ENCODE assay signal across 11 cellular contexts in the genomic region with DNA sequence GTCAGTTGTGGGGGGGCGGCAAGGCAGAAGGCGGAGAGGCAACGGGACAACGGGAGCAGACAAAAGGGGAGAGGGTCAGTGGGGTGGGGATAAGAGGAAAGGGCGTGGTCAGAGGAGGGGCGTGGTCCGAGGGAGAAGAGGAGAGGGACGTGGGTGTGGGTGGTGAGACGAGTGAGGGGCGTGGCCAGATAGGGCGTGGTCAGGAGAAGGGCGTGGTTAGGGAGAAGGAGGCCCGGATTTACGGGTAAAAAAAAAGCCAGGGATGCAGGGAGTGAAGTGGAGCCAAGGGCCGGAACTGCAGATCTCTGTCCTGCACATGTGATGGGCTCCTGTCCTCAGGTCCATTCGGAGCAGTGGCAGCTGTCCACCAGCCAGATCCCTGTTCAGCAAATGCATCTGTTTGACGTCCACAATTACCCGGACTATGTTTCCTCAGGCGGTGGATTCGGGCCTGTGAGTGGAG. TPM values are rescaled to one million over a fixed set of nuclear protein-coding genes. Genes with fewer than 3 reads are reported as not detected.
A peak's percentile ranks its signal among the peaks of the same experiment; 100 is the strongest.
DNase-seq lines count a peak whose midpoint lies in the region; ATAC-seq and TF ChIP-seq lines count a peak whose summit lies in the region.
"Had no signal": no experiment of that assay in that cellular context is flagged by ENCODE, and none has a peak within 500 bp of the region (broad histone marks: within the 10 kb centered on the region; RNA-seq: fewer than 3 reads in every experiment).

No MANE protein-coding gene starts in this region.

- no peaks in the 10 kb centered on the region for H3K9me2 ChIP-seq in HCT116 (ENCODE audit: insufficient read depth)

- peak overlapping the region; percentile 83 for H3K4me2 ChIP-seq in HCT116 (ENCODE audit: low read length)

- H3K9me3 ChIP-seq in HCT116 (ENCODE audit: control insufficient read depth in 1 of 2, insufficient read depth in 1 of 2, low read depth in 1 of 2, low read length in 2 of 2) = no peaks in the 10 kb centered on the region
- H3K9me3 ChIP-seq: lower lobe of right lung had no signal

- peak; percentile 69 for TF ChIP-seq POLR2A in HCT116 (IDR thresholded peaks at IDR 0.05; ENCODE audit: borderline replicate concordance, extremely low read depth, insufficient read depth, insufficient read length)

- H3K79me2 ChIP-seq in HCT116 (ENCODE audit: insufficient read depth, low read length) = no peaks in the 10 kb centered on the region

- H3K9ac ChIP-seq in HCT116 (ENCODE audit: low read length) = peak overlapping the region; percentile 66

- intact Hi-C loops in HCT116 (cut with micrococcal nuclease) = loop anchor here (2.0 kb wide), 1 partner anchor 72 kb away; a partner anchor contains a TSS

- no peak for TF ChIP-seq RAD21 in HCT116 (IDR thresholded peaks at IDR 0.05; ENCODE audit: low read depth)

- no peaks in the 10 kb centered on the region for H4K20me1 ChIP-seq in HCT116 (ENCODE audit: insufficient read depth)

- CTCF ChIA-PET in HCT116 (lab: Charles Lee) = no interaction called here

- H3K4me3 ChIP-seq in AG10803 (ENCODE audit: low read length) (peak overlapping the region; percentile 47), HCT116 (replicated peaks in 1 of 2; ENCODE audit: low read depth in 1 of 2, low read length in 2 of 2) (peak overlapping the region; percentile 48 to 54)
- H3K4me3 ChIP-seq: lower lobe of right lung had no signal

- peak; percentile 82 for ATAC-seq in HCT116
- peak; percentile 76 for ATAC-seq in SK-N-SH treated with all-trans-retinoic acid at 6 μM for 48 hours
- ATAC-seq in HG02610 (IDR thresholded peaks at IDR 0.05; ENCODE audit: unreplicated experiment) = no peak
- ATAC-seq in GM21390 (IDR thresholded peaks at IDR 0.05; ENCODE audit: unreplicated experiment) = no peak

- H3K4me1 ChIP-seq in HCT116 (ENCODE audit: control insufficient read depth in 1 of 2, insufficient read depth in 2 of 2, low read length in 2 of 2) = peaks cover 10 to 43% of the 10 kb centered on the region in 2 experiments
- H3K4me1 ChIP-seq: lower lobe of right lung had no signal

- POLR2A ChIA-PET in HCT116 (lab: Charles Lee) = interaction anchor here (1.0 kb wide), 1 partner anchor 72 kb away, joined by 3 read pairs; no protein-coding TSS in a partner anchor

- H3K27ac ChIP-seq in HCT116 (ENCODE audit: low read depth, low read length) = peak overlapping the region; percentile 39
- H3K27ac ChIP-seq: lower lobe of right lung had no signal

- H3K36me3 ChIP-seq in HCT116 (ENCODE audit: control insufficient read depth in 1 of 2, insufficient read depth in 2 of 2, low read length in 2 of 2) = no peaks in the 10 kb centered on the region
- H3K36me3 ChIP-seq: lower lobe of right lung had no signal

- no peaks in the 10 kb centered on the region for H3K27me3 ChIP-seq in HCT116 (ENCODE audit: insufficient read depth, low read length)

- RAD21 ChIA-PET in HCT116 (lab: Charles Lee; ENCODE audit: low non-redundant PET in 1 of 2, low total read pairs in 2 of 2, uncharacterized antibody in 2 of 2, unreplicated experiment in 2 of 2) = no interaction called here

- DNase-seq in AG10803 (ENCODE audit: low read depth) = peak; percentile 79
- peak; percentile 92 for DNase-seq in HCT116 (ENCODE audit: low read depth, low spot score)
- DNase-seq in iPS DF 19.7 (ENCODE audit: low read depth, low spot score) = peak; percentile 35
- no peak for DNase-seq in NOMO-1 treated with dmso at 0.1 percent for 144 hours (lab: John Stamatoyannopoulos, UW; ENCODE audit: unreplicated experiment)
- DNase-seq in T-helper 9 cell = no peak
- DNase-seq: cerebellar nuclear complex, GF-D8, lower lobe of right lung had no signal

- BruUV-seq in HCT116 (replicated peaks; lab: Mats Ljungman, UMichigan) = no TSS peak

- no peak overlapping the region for H2AFZ ChIP-seq in HCT116 (ENCODE audit: low read depth, low read length, poor library complexity, severe bottlenecking)

- TF ChIP-seq CTCF in AG10803 (conservative IDR thresholded peaks at IDR 0.05; ENCODE audit: low read length) (no peak), HCT116 (IDR thresholded peaks at IDR 0.05 in 2 of 3, conservative IDR thresholded peaks at IDR 0.05 in 1 of 3; ENCODE audit: borderline replicate concordance in 1 of 3, insufficient read depth in 1 of 3, low read depth in 2 of 3, low read length in 2 of 3) (no peak)

TF ChIP-seq in HCT116, 20 proteins besides CTCF, POLR2A, EP300 and RAD21:
- TF ChIP-seq SIN3A (IDR thresholded peaks at IDR 0.05; ENCODE audit: low read depth) (no peak), FOSL1 (IDR thresholded peaks at IDR 0.05; ENCODE audit: low read depth) (no peak), POLR2AphosphoS5 (IDR thresholded peaks at IDR 0.05; ENCODE audit: low read depth, low read length) (peak; percentile 70), ZFX (IDR thresholded peaks at IDR 0.05) (0 out of 2 replicates have a peak, but pooled peaks have one; percentile 29), SP1 (IDR thresholded peaks at IDR 0.05; ENCODE audit: low read depth) (peak; percentile 60), EZH2 (IDR thresholded peaks at IDR 0.05) (no peak)
TF ChIP-seq in HCT116: peak in this region for 3.

TF ChIP-seq in SK-N-SH treated with all-trans-retinoic acid at 6 μM for 48 hours, 23 proteins besides CTCF, POLR2A, EP300 and RAD21:
- TF ChIP-seq TOX (CRISPR knock-in tag; IDR thresholded peaks at IDR 0.05; ENCODE audit: borderline replicate concordance) (no peak), ZNF565 (CRISPR knock-in tag; conservative IDR thresholded peaks at IDR 0.05; ENCODE audit: low read depth) (no peak), SNAI2 (CRISPR knock-in tag; IDR thresholded peaks at IDR 0.05) (no peak), TCF4 (CRISPR knock-in tag; IDR thresholded peaks at IDR 0.05; ENCODE audit: borderline replicate concordance) (peak; percentile 49; the same call in 1 of the 2 replicates)
- TF ChIP-seq, protein P1, sequence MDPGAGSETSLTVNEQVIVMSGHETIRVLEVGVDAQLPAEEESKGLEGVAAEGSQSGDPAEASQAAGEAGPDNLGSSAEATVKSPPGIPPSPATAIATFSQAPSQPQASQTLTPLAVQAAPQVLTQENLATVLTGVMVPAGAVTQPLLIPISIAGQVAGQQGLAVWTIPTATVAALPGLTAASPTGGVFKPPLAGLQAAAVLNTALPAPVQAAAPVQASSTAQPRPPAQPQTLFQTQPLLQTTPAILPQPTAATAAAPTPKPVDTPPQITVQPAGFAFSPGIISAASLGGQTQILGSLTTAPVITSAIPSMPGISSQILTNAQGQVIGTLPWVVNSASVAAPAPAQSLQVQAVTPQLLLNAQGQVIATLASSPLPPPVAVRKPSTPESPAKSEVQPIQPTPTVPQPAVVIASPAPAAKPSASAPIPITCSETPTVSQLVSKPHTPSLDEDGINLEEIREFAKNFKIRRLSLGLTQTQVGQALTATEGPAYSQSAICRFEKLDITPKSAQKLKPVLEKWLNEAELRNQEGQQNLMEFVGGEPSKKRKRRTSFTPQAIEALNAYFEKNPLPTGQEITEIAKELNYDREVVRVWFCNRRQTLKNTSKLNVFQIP (CRISPR knock-in tag; IDR thresholded peaks at IDR 0.05; ENCODE audit: borderline replicate concordance, low read depth) = no peak
- TF ChIP-seq, protein P2, sequence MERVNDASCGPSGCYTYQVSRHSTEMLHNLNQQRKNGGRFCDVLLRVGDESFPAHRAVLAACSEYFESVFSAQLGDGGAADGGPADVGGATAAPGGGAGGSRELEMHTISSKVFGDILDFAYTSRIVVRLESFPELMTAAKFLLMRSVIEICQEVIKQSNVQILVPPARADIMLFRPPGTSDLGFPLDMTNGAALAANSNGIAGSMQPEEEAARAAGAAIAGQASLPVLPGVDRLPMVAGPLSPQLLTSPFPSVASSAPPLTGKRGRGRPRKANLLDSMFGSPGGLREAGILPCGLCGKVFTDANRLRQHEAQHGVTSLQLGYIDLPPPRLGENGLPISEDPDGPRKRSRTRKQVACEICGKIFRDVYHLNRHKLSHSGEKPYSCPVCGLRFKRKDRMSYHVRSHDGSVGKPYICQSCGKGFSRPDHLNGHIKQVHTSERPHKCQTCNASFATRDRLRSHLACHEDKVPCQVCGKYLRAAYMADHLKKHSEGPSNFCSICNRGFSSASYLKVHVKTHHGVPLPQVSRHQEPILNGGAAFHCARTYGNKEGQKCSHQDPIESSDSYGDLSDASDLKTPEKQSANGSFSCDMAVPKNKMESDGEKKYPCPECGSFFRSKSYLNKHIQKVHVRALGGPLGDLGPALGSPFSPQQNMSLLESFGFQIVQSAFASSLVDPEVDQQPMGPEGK (CRISPR knock-in tag; IDR thresholded peaks at IDR 0.05; ENCODE audit: borderline replicate concordance) = no peak
- TF ChIP-seq, protein P3, sequence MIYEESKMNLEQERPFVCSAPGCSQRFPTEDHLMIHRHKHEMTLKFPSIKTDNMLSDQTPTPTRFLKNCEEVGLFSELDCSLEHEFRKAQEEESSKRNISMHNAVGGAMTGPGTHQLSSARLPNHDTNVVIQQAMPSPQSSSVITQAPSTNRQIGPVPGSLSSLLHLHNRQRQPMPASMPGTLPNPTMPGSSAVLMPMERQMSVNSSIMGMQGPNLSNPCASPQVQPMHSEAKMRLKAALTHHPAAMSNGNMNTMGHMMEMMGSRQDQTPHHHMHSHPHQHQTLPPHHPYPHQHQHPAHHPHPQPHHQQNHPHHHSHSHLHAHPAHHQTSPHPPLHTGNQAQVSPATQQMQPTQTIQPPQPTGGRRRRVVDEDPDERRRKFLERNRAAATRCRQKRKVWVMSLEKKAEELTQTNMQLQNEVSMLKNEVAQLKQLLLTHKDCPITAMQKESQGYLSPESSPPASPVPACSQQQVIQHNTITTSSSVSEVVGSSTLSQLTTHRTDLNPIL (CRISPR knock-in tag; IDR thresholded peaks at IDR 0.05; ENCODE audit: low read depth) = no peak
TF ChIP-seq in SK-N-SH treated with all-trans-retinoic acid at 6 μM for 48 hours: peak in this region for 1.

RNA-seq across cellular contexts. Expression of a gene that starts 21.5 kb away (rescaled TPM):
- 12.0 TPM for total RNA-seq in HCT116 (2021; ENCODE audit: unreplicated experiment)
- polyA plus RNA-seq in HCT116 (2012) = 17.6 and 18.4 TPM in 2 replicates

RNA-seq across cellular contexts. Expression of a gene that starts 23.0 kb away (rescaled TPM):
- total RNA-seq in HCT116 (2021; ENCODE audit: unreplicated experiment) = 12.1 TPM
- polyA plus RNA-seq in HCT116 (2012) = 6.4 and 7.6 TPM in 2 replicates

RNA-seq across cellular contexts. Expression of a gene that starts 35.4 kb away (rescaled TPM):
- total RNA-seq in HCT116 (2021; ENCODE audit: unreplicated experiment) = 428 TPM
- polyA plus RNA-seq in HCT116 (2012) = 595 and 673 TPM in 2 replicates

RNA-seq across cellular contexts. Expression of a gene that starts 46.7 kb away (rescaled TPM):
- 93.9 TPM for total RNA-seq in HCT116 (2021; ENCODE audit: unreplicated experiment)
- polyA plus RNA-seq in HCT116 (2012) = 71.6 and 83.5 TPM in 2 replicates

RNA-seq across cellular contexts. Expression of a gene that starts 46.8 kb away (rescaled TPM):
- total RNA-seq in HCT116 (2021; ENCODE audit: unreplicated experiment) = 129 TPM
- polyA plus RNA-seq in HCT116 (2012) = 109 and 131 TPM in 2 replicates

Comparison
In these comparisons a context has a peak if more than half of its experiments do, and no peak if none do; other contexts are left out.
1. DNase-seq: peak in AG10803 (single experiment), HCT116 (single experiment) and iPS DF 19.7 (single experiment); none in NOMO-1 treated with dmso at 0.1 percent for 144 hours (single experiment) and T-helper 9 cell (single experiment).
2. ATAC-seq: peak in HCT116 (single experiment) and SK-N-SH treated with all-trans-retinoic acid at 6 μM for 48 hours (single experiment); none in HG02610 (single experiment) and GM21390 (single experiment).